Comparison of ENCODE assay signal across 7 cellular contexts in the genomic region with DNA sequence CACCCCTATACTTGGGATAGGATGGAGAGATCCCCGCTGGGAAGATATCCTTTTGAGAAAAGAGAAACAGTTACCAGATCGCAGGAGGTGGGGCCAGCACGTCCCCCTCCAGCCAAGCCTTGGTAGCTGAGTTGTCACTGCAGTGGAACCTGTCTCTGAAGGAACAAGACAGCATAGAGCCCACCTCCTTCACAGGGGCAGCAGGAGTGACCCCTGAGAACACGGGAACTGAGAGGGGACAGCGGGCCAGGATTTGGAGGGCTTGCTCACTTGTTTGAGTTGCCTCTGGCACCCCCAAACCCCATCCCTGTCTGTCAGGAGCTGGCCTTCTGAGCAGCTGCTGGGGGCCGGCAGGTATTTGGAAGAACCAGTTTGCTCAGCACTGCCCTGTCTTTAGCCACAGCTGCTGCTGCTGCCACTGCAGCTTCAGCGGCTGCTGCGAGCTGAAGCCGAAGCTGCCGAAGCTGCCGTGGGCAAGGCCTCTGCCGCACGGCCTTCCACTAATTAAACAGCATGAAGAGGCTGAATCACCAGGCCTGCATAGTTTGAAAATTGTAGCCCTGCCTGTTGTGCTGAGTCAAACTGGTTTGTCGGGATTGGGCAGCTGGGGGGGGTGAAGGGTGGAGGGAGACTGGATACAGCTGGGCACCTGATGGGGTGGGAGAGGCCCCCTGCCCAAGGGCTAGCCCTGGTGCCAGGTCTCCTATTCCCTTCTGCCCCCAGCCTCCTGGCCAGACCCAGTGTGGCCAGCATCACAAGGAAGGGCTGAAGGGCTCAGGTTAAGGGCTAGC. TPM values are rescaled to one million over a fixed set of nuclear protein-coding genes. Genes with fewer than 3 reads are reported as not detected.
DNase-seq lines count a peak whose midpoint lies in the region; ATAC-seq and TF ChIP-seq lines count a peak whose summit lies in the region.

No MANE protein-coding gene starts in this region.

- DNase-seq in RWPE1 (ENCODE audit: low spot score) (peak; percentile 90), glutamatergic neuron (peak; percentile 23), stromal cell of bone marrow (ENCODE audit: low read depth) (peak; percentile 76), KBM-7 (no peak)
- DNase-seq in stimulated activated CD4-positive, alpha-beta T cell treated with anti-CD3 and anti-CD28 coated beads, Interleukin-2, amount 100 ng/mL, for 48 hours = no peak

- no peak overlapping the region for H3K27ac ChIP-seq in HEK293 (ENCODE audit: extremely low read depth, low read depth, low read length)
- peak overlapping the region; percentile 97 for H3K27ac ChIP-seq in RWPE1

- POLR2A ChIA-PET in HEK293 (lab: Yijun Ruan, JAX) = no interaction called here
- POLR2A ChIA-PET in RWPE1 (lab: Yijun Ruan, JAX; ENCODE audit: low non-redundant PET) = interaction anchor here (0.5 to 1.1 kb wide), 5 partner anchors 91 to 657 kb away, joined by 3 to 6 read pairs (median 5); no protein-coding TSS in a partner anchor

- no peaks in the 10 kb centered on the region for H3K36me3 ChIP-seq in HEK293 (ENCODE audit: control insufficient read depth in 2 of 2, insufficient read depth in 1 of 2, low read length in 2 of 2)

- H3K9me3 ChIP-seq in HEK293 (ENCODE audit: control insufficient read depth, insufficient read depth, low read depth, low read length) = no peaks in the 10 kb centered on the region

- H3K36me3 Mint-ChIP-seq in glutamatergic neuron (ENCODE audit: unreplicated experiment) = no peaks in the 10 kb centered on the region

- peaks cover 21% of the 10 kb centered on the region for H3K4me1 Mint-ChIP-seq in glutamatergic neuron (ENCODE audit: low read depth, unreplicated experiment)

- no peak for TF ChIP-seq CTCF in HEK293 (tag by site-specific recombination; IDR thresholded peaks at IDR 0.05)
- no peak for TF ChIP-seq CTCF in RWPE1 (conservative IDR thresholded peaks at IDR 0.05; ENCODE audit: low read depth)
- TF ChIP-seq CTCF in glutamatergic neuron (IDR thresholded peaks at IDR 0.05; ENCODE audit: partially characterized antibody, unreplicated experiment) = no peak

- no peak overlapping the region for H3K27ac Mint-ChIP-seq in glutamatergic neuron (ENCODE audit: unreplicated experiment)

- no peak for ATAC-seq in GM19324 (IDR thresholded peaks at IDR 0.05; ENCODE audit: low FRiP score, unreplicated experiment)

- H3K4me1 ChIP-seq in HEK293 (ENCODE audit: control insufficient read depth, insufficient read depth, low read length) = peaks cover 3% of the 10 kb centered on the region; the same call in 1 of the 2 replicates

- no peak overlapping the region for H3K4me3 Mint-ChIP-seq in glutamatergic neuron (ENCODE audit: unreplicated experiment)

- H3K27me3 Mint-ChIP-seq in glutamatergic neuron (ENCODE audit: unreplicated experiment) = peaks cover 25% of the 10 kb centered on the region

- in situ Hi-C loops in KBM-7 (cut with MboI; ENCODE audit: low pct_unique_long_range_greater_than_20kb, low sequenced_read_pairs) = no loop called here

- CTCF ChIA-PET in HEK293 (lab: Yijun Ruan, JAX) = interaction anchor here (0.7 to 0.8 kb wide), 2 partner anchors 160 to 183 kb away, joined by 3 read pairs; no protein-coding TSS in a partner anchor
- CTCF ChIA-PET in RWPE1 (lab: Yijun Ruan, JAX) = interaction anchor here (0.6 to 2.0 kb wide), 4 partner anchors 47 to 212 kb away, joined by 3 to 9 read pairs (median 5); no protein-coding TSS in a partner anchor

- H3K4me3 ChIP-seq in HEK293 (ENCODE audit: low read depth, low read length) = no peak overlapping the region

- H3K9me3 Mint-ChIP-seq in glutamatergic neuron (ENCODE audit: unreplicated experiment) = peaks cover 9% of the 10 kb centered on the region

TF ChIP-seq in HEK293, 187 proteins besides CTCF, POLR2A, EP300 and RAD21 (continues in another document):
- TF ChIP-seq ZIC2 (tag by site-specific recombination; IDR thresholded peaks at IDR 0.05) (peak; percentile 80), REPIN1 (tag by site-specific recombination; IDR thresholded peaks at IDR 0.05; ENCODE audit: low read depth) (no peak), ZNF473 (tag by site-specific recombination; IDR thresholded peaks at IDR 0.05) (no peak), ZNF555 (tag by site-specific recombination; conservative IDR thresholded peaks at IDR 0.05) (no peak), ZNF626 (tag by site-specific recombination; IDR thresholded peaks at IDR 0.05) (no peak), ZNF394 (tag by site-specific recombination; IDR thresholded peaks at IDR 0.05; ENCODE audit: borderline replicate concordance) (0 out of 2 replicates have a peak, but pooled peaks have one; percentile 20), SP7 (tag by site-specific recombination; IDR thresholded peaks at IDR 0.05) (peak; percentile 89), ZNF433 (tag by site-specific recombination; IDR thresholded peaks at IDR 0.05; ENCODE audit: low read depth) (no peak), ZBTB8A (tag by site-specific recombination; IDR thresholded peaks at IDR 0.05) (peak; percentile 65), ZNF350 (tag by site-specific recombination; IDR thresholded peaks at IDR 0.05) (no peak), ZNF600 (tag by site-specific recombination; IDR thresholded peaks at IDR 0.05) (peak; percentile 85), ZNF664 (tag by site-specific recombination; IDR thresholded peaks at IDR 0.05) (peak; percentile 26; the same call in 1 of the 2 replicates), RBAK (tag by site-specific recombination; IDR thresholded peaks at IDR 0.05) (no peak), ZNF10 (tag by site-specific recombination; IDR thresholded peaks at IDR 0.05) (peak; percentile 52; the same call in 1 of the 2 replicates), ZNF629 (tag by site-specific recombination; IDR thresholded peaks at IDR 0.05) (peak; percentile 24; the same call in 1 of the 2 replicates), OSR2 (tag by site-specific recombination; IDR thresholded peaks at IDR 0.05) (peak; percentile 72), ZNF157 (tag by site-specific recombination; IDR thresholded peaks at IDR 0.05) (no peak), ZNF133 (tag by site-specific recombination; IDR thresholded peaks at IDR 0.05) (no peak), ZNF660 (tag by site-specific recombination; IDR thresholded peaks at IDR 0.05) (peak; percentile 89), ZNF707 (tag by site-specific recombination; IDR thresholded peaks at IDR 0.05) (no peak), ZSCAN30 (tag by site-specific recombination; IDR thresholded peaks at IDR 0.05) (0 out of 2 replicates have a peak, but pooled peaks have one; percentile 48), ZNF341 (tag by site-specific recombination; IDR thresholded peaks at IDR 0.05; ENCODE audit: low read depth) (peak; percentile 88)
- TF ChIP-seq, protein P1, sequence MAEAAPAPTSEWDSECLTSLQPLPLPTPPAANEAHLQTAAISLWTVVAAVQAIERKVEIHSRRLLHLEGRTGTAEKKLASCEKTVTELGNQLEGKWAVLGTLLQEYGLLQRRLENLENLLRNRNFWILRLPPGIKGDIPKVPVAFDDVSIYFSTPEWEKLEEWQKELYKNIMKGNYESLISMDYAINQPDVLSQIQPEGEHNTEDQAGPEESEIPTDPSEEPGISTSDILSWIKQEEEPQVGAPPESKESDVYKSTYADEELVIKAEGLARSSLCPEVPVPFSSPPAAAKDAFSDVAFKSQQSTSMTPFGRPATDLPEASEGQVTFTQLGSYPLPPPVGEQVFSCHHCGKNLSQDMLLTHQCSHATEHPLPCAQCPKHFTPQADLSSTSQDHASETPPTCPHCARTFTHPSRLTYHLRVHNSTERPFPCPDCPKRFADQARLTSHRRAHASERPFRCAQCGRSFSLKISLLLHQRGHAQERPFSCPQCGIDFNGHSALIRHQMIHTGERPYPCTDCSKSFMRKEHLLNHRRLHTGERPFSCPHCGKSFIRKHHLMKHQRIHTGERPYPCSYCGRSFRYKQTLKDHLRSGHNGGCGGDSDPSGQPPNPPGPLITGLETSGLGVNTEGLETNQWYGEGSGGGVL (tag by site-specific recombination; IDR thresholded peaks at IDR 0.05) = peak; percentile 77
- TF ChIP-seq, protein P2, sequence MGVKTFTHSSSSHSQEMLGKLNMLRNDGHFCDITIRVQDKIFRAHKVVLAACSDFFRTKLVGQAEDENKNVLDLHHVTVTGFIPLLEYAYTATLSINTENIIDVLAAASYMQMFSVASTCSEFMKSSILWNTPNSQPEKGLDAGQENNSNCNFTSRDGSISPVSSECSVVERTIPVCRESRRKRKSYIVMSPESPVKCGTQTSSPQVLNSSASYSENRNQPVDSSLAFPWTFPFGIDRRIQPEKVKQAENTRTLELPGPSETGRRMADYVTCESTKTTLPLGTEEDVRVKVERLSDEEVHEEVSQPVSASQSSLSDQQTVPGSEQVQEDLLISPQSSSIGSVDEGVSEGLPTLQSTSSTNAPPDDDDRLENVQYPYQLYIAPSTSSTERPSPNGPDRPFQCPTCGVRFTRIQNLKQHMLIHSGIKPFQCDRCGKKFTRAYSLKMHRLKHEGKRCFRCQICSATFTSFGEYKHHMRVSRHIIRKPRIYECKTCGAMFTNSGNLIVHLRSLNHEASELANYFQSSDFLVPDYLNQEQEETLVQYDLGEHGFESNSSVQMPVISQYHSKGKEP (tag by site-specific recombination; IDR thresholded peaks at IDR 0.05) = peak; percentile 82
- TF ChIP-seq, protein P3, sequence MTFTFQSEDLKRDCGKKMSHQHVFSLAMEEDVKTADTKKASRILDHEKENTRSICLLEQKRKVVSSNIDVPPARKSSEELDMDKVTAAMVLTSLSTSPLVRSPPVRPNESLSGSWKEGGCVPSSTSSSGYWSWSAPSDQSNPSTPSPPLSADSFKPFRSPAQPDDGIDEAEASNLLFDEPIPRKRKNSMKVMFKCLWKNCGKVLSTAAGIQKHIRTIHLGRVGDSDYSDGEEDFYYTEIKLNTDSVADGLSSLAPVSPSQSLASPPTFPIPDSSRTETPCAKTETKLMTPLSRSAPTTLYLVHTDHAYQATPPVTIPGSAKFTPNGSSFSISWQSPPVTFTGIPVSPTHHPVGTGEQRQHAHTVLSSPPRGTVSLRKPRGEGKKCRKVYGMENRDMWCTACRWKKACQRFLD (tag by site-specific recombination; IDR thresholded peaks at IDR 0.05) = no peak

RNA-seq across cellular contexts. Expression of a gene that starts 4.0 kb away (rescaled TPM):
- 5.0 TPM for total RNA-seq in glutamatergic neuron (ENCODE audit: unreplicated experiment)

Comparison
In these comparisons a context has a peak if more than half of its experiments do, and no peak if none do; other contexts are left out.
1. DNase-seq: peak in RWPE1 (single experiment), glutamatergic neuron (single experiment) and stromal cell of bone marrow (single experiment); none in stimulated activated CD4-positive, alpha-beta T cell treated with anti-CD3 and anti-CD28 coated beads, Interleukin-2, amount 100 ng/mL, for 48 hours (0 of 2) and KBM-7 (single experiment).